Comparison of ENCODE assay signal across 19 cellular contexts in genomic region chr11:4543561-4543960, GRCh38. TPM values are rescaled to one million over a fixed set of nuclear protein-coding genes. Genes with fewer than 3 reads are reported as not detected.
DNase-seq lines count a peak whose midpoint lies in the region; ATAC-seq, FAIRE-seq and TF ChIP-seq lines count a peak whose summit lies in the region.
"Had no signal": no experiment of that assay in that cellular context is flagged by ENCODE, and none has a peak within 500 bp of the region (broad histone marks: within the 10 kb centered on the region; RNA-seq: fewer than 3 reads in every experiment).

No MANE protein-coding gene starts in this region.

- ATAC-seq in A549: no peak
- ATAC-seq in PC-3: peak; percentile 77
- no peak for ATAC-seq in GM19351 (IDR thresholded peaks at IDR 0.05; ENCODE audit: unreplicated experiment)
- ATAC-seq: HCT116 had no signal

- intact Hi-C loops in PC-3 (cut with micrococcal nuclease): no loop called here
- intact Hi-C loops in endothelial cell of umbilical vein (cut with micrococcal nuclease): no loop called here

- DNase-seq in A549 (ENCODE audit: low read depth in 1 of 2, low spot score in 1 of 2) (peak in 1 of 2 experiments; percentile 13), PC-3 (peak; percentile 67), endothelial cell of umbilical vein (ENCODE audit: low read depth, low spot score) (peak; percentile 22), mesendoderm (no peak), NCI-H510A treated with DMSO at 0.1 percent for 48 hours (lab: John Stamatoyannopoulos, UW) (no peak), GM10248 (ENCODE audit: extremely low spot score) (no peak)
- DNase-seq: ACHN, AML-193, DMS 273 treated with DMSO at 0.1 percent for 48 hours, MG63, NCI-H1092 treated with DMSO at 0.1 percent for 48 hours, NCI-H2081 treated with DMSO at 0.1 percent for 48 hours, NCI-H510A, SHP77, SK-N-SH had no signal

- H2AFZ ChIP-seq in PC-3 (ENCODE audit: low read length): no peak overlapping the region
- H2AFZ ChIP-seq in endothelial cell of umbilical vein (ENCODE audit: low read depth, low read length): no peak overlapping the region

- H3K9me1 ChIP-seq in endothelial cell of umbilical vein (replicated peaks; ENCODE audit: control insufficient read depth, extremely low read depth, insufficient read depth, low read length): no peaks in the 10 kb centered on the region

- H3K23ac ChIP-seq in mesendoderm (ENCODE audit: low read length): no peak overlapping the region

- 0 out of 2 replicates have a peak, but pooled peaks cover 5% of the 10 kb centered on the region for H3K27me3 ChIP-seq in PC-3 (ENCODE audit: low read length)
- peaks cover 2% of the 10 kb centered on the region in 2 experiments for H3K27me3 ChIP-seq in endothelial cell of umbilical vein (ENCODE audit: control insufficient read depth in 2 of 2, insufficient read depth in 2 of 2, low read length in 2 of 2)
- H3K27me3 ChIP-seq in mesendoderm (ENCODE audit: insufficient read depth, low read length, poor library complexity): no peaks in the 10 kb centered on the region
- H3K27me3 ChIP-seq: MG63 had no signal

- no peak for TF ChIP-seq POLR2A in A549 (IDR thresholded peaks at IDR 0.05; ENCODE audit: low read length)
- no peak for TF ChIP-seq POLR2A in endothelial cell of umbilical vein (IDR thresholded peaks at IDR 0.05; ENCODE audit: low read depth, low read length)

- H3K9me2 ChIP-seq in PC-3 (replicated peaks; ENCODE audit: low read length): no peaks in the 10 kb centered on the region
- H3K9me2 ChIP-seq: SK-N-SH had no signal

- no peak for FAIRE-seq in A549 (lab: Jason Lieb, UNC)
- no peak for FAIRE-seq in endothelial cell of umbilical vein (lab: Jason Lieb, UNC)

- no peak overlapping the region for H3K4ac ChIP-seq in mesendoderm (ENCODE audit: low read depth, low read length)

- H4K20me1 ChIP-seq in PC-3 (ENCODE audit: low read length): no peaks in the 10 kb centered on the region
- no peaks in the 10 kb centered on the region for H4K20me1 ChIP-seq in endothelial cell of umbilical vein (replicated peaks; ENCODE audit: control insufficient read depth, extremely low read depth, insufficient read depth, low read length)

- no peak overlapping the region for H2BK15ac ChIP-seq in mesendoderm (replicated peaks; ENCODE audit: low read depth)

- H3K56ac ChIP-seq in mesendoderm (ENCODE audit: low read length): no peak overlapping the region

- peak overlapping the region; percentile 18 for H3K18ac ChIP-seq in mesendoderm (ENCODE audit: low read length)

- CTCF ChIA-PET in A549 (lab: Yijun Ruan, JAX) (interaction anchor here (1.0 to 2.1 kb wide), 3 partner anchors 94 to 362 kb away, joined by 3 to 9 read pairs (median 4); partner anchors contain the start of gene OR51D1), PC-3 (lab: Charles Lee) (no interaction called here), endothelial cell of umbilical vein (lab: Charles Lee) (interaction anchor here (1.4 to 7.7 kb wide), 3 partner anchors 8 to 360 kb away, joined by 5 to 238 read pairs (median 71); no protein-coding TSS in a partner anchor), GM10248 (lab: Yijun Ruan, JAX) (interaction anchor here (0.9 to 10.6 kb wide), 4 partner anchors 16 to 356 kb away, joined by 3 to 169 read pairs (median 4); no protein-coding TSS in a partner anchor)

- no peak overlapping the region for H3K9ac ChIP-seq in PC-3 (ENCODE audit: low read length)
- no peak overlapping the region for H3K9ac ChIP-seq in endothelial cell of umbilical vein (replicated peaks; ENCODE audit: extremely low read depth, insufficient read depth, low read length)
- no peak overlapping the region for H3K9ac ChIP-seq in mesendoderm (ENCODE audit: low read length)
- H3K9ac ChIP-seq: KMS-11, SK-N-SH had no signal

- no peak overlapping the region for H3K4me2 ChIP-seq in A549
- no peak overlapping the region for H3K4me2 ChIP-seq in PC-3 (ENCODE audit: low read length)
- no peak overlapping the region for H3K4me2 ChIP-seq in endothelial cell of umbilical vein (ENCODE audit: insufficient read depth, low read length)
- no peak overlapping the region for H3K4me2 ChIP-seq in mesendoderm (ENCODE audit: low read length)
- H3K4me2 ChIP-seq: KMS-11, SK-N-SH had no signal

- POLR2A ChIA-PET in A549 (lab: Yijun Ruan, JAX) (no interaction called here), PC-3 (lab: Charles Lee; ENCODE audit: unreplicated experiment) (no interaction called here), endothelial cell of umbilical vein (lab: Charles Lee) (no interaction called here), GM10248 (lab: Yijun Ruan, JAX) (no interaction called here)

- no peaks in the 10 kb centered on the region for H3K36me3 ChIP-seq in PC-3 (ENCODE audit: low read depth, low read length)
- no peaks in the 10 kb centered on the region for H3K36me3 ChIP-seq in endothelial cell of umbilical vein (ENCODE audit: control insufficient read depth in 2 of 2, extremely low read depth in 1 of 2, insufficient read depth in 2 of 2, low read length in 2 of 2)
- H3K36me3 ChIP-seq in mesendoderm (ENCODE audit: control insufficient read depth, insufficient read depth, low read length): no peaks in the 10 kb centered on the region
- H3K36me3 ChIP-seq: MG63 had no signal

- BruUV-seq in PC-3 (replicated peaks; lab: Mats Ljungman, UMichigan) (no TSS peak), endothelial cell of umbilical vein (replicated peaks; lab: Mats Ljungman, UMichigan) (no TSS peak)

- H3K79me1 ChIP-seq in mesendoderm (ENCODE audit: low read length): no peaks in the 10 kb centered on the region

- H3K27ac ChIP-seq in A549 (no peak overlapping the region), PC-3 (ENCODE audit: low read length) (peak overlapping the region; percentile 21; the same call in 1 of the 2 replicates), endothelial cell of umbilical vein (ENCODE audit: insufficient read depth, low read depth, low read length) (no peak overlapping the region), mesendoderm (ENCODE audit: low read depth, low read length) (no peak overlapping the region)
- H3K27ac ChIP-seq: KMS-11 had no signal

- TF ChIP-seq CTCF in A549 (IDR thresholded peaks at IDR 0.05) (no peak), PC-3 (conservative IDR thresholded peaks at IDR 0.05; ENCODE audit: low read depth, low read length) (no peak), endothelial cell of umbilical vein (IDR thresholded peaks at IDR 0.05; ENCODE audit: extremely low read depth in 1 of 2, insufficient read depth in 1 of 2, low read depth in 1 of 2, low read length in 2 of 2) (no peak), GM10248 (IDR thresholded peaks at IDR 0.05; ENCODE audit: control extremely low read depth, extremely low read depth, low read depth, missing control alignments) (no peak)

- no peak for TF ChIP-seq EP300 in A549 (IDR thresholded peaks at IDR 0.05)

- H3K4me3 ChIP-seq in A549 (no peak overlapping the region), PC-3 (ENCODE audit: low read length) (no peak overlapping the region), endothelial cell of umbilical vein (replicated peaks in 1 of 3; ENCODE audit: insufficient read depth in 1 of 3, low read depth in 1 of 3, low read length in 3 of 3) (no peak overlapping the region), mesendoderm (ENCODE audit: low read length) (no peak overlapping the region)
- H3K4me3 ChIP-seq: MG63 had no signal

- no peak overlapping the region for H2BK120ac ChIP-seq in mesendoderm (ENCODE audit: low read depth, low read length)

- TF ChIP-seq RAD21 in A549 (conservative IDR thresholded peaks at IDR 0.05 in 1 of 2, IDR thresholded peaks at IDR 0.05 in 1 of 2): no peak

- no peaks in the 10 kb centered on the region for H3F3A ChIP-seq in PC-3 (ENCODE audit: low read length, unreplicated experiment)

- H2AK5ac ChIP-seq in mesendoderm (ENCODE audit: low read length): no peak overlapping the region

- H4K8ac ChIP-seq in mesendoderm (ENCODE audit: low read depth, low read length): no peak overlapping the region

- dilution Hi-C loops in endothelial cell of umbilical vein (cut with MboI; ENCODE audit: extremely low pct_ligation_motif_present, low sequenced_read_pairs): no loop called here

- H3K9me3 ChIP-seq in A549: no peaks in the 10 kb centered on the region
- no peaks in the 10 kb centered on the region for H3K9me3 ChIP-seq in PC-3 (ENCODE audit: low read length)
- no peaks in the 10 kb centered on the region for H3K9me3 ChIP-seq in endothelial cell of umbilical vein (replicated peaks; ENCODE audit: control insufficient read depth, insufficient read depth, low read length)
- H3K9me3 ChIP-seq: MG63, SK-N-SH had no signal

- H3K79me2 ChIP-seq in PC-3 (ENCODE audit: low read length) (no peaks in the 10 kb centered on the region), endothelial cell of umbilical vein (ENCODE audit: control insufficient read depth, insufficient read depth, low read length) (no peaks in the 10 kb centered on the region), mesendoderm (ENCODE audit: control insufficient read depth, insufficient read depth, low read length) (no peaks in the 10 kb centered on the region)

- no peak overlapping the region for H2BK5ac ChIP-seq in mesendoderm (ENCODE audit: low read length)

- peaks cover 14% of the 10 kb centered on the region; the same call in 2 of the 3 replicates for H3K4me1 ChIP-seq in A549
- H3K4me1 ChIP-seq in PC-3 (ENCODE audit: insufficient read depth, low read length): peaks cover 6% of the 10 kb centered on the region; the same call in 1 of the 2 replicates
- H3K4me1 ChIP-seq in endothelial cell of umbilical vein (ENCODE audit: control insufficient read depth, extremely low read depth, insufficient read depth, low read length): peaks cover 9% of the 10 kb centered on the region
- no peaks in the 10 kb centered on the region for H3K4me1 ChIP-seq in mesendoderm (ENCODE audit: control insufficient read depth, low read depth, low read length)

- no peak overlapping the region for H4K5ac ChIP-seq in mesendoderm (ENCODE audit: low read length)

RNA-seq across cellular contexts. Expression of gene OR52M1, which starts 1.4 kb away (rescaled TPM):
- polyA plus RNA-seq in A549 (2011; rRNA removed) (not detected in 2 replicates), A549 (2017; fragmentation: RNase III; extraction: RNeasy Plus Mini Kit Qiagen cat#74134 plus additional on column Dnase treatment) (not detected in 3 replicates), endothelial cell of umbilical vein (not detected in 2 replicates)
- polyA plus RNA-seq in A549 (2012; cell fraction: cytosol; rRNA removed): not detected in 2 replicates
- polyA plus RNA-seq in A549 (2012; cell fraction: nucleus; rRNA removed): not detected in 2 replicates
- not detected in 2 replicates for polyA minus RNA-seq in A549 (2011; rRNA and poly(A)+ RNA removed)
- total RNA-seq in PC-3 (2014; rRNA removed) (not detected in 2 replicates), endothelial cell of umbilical vein (not detected in 2 replicates)
- not detected in 2 replicates for polyA plus RNA-seq in endothelial cell of umbilical vein (2011; cell fraction: cytosol; rRNA removed)
- not detected in 2 replicates for polyA plus RNA-seq in endothelial cell of umbilical vein (2011; cell fraction: nucleus; rRNA removed)
- not detected in 2 replicates for polyA plus RNA-seq in endothelial cell of umbilical vein (2012)
- not detected in 2 replicates for polyA minus RNA-seq in endothelial cell of umbilical vein
- not detected for polyA minus RNA-seq in endothelial cell of umbilical vein (2011; cell fraction: cytosol; rRNA and poly(A)+ RNA removed)
- not detected in 2 replicates for polyA minus RNA-seq in endothelial cell of umbilical vein (2011; cell fraction: nucleus; rRNA and poly(A)+ RNA removed)
- polyA plus RNA-seq in mesendoderm (2013, experiment 1 of 2): not detected
- not detected for polyA plus RNA-seq in mesendoderm (2013, experiment 2 of 2)
- polyA plus RNA-seq: CD14-positive monocyte, SK-N-SH had no signal

RNA-seq across cellular contexts. Expression of gene OR52I2, which starts 38.0 kb away (rescaled TPM):
- not detected in 2 replicates for polyA plus RNA-seq in A549 (2011; rRNA removed)
- polyA plus RNA-seq in A549 (2012; cell fraction: cytosol; rRNA removed): not detected in 2 replicates
- polyA plus RNA-seq in A549 (2012; cell fraction: nucleus; rRNA removed): not detected in 2 replicates
- not detected in 3 replicates for polyA plus RNA-seq in A549 (2017; fragmentation: RNase III; extraction: RNeasy Plus Mini Kit Qiagen cat#74134 plus additional on column Dnase treatment)
- polyA minus RNA-seq in A549 (2011; rRNA and poly(A)+ RNA removed): not detected in 2 replicates
- not detected in 2 replicates for total RNA-seq in PC-3 (2014; rRNA removed)
- total RNA-seq in endothelial cell of umbilical vein: not detected in 2 replicates
- not detected in 2 replicates for polyA plus RNA-seq in endothelial cell of umbilical vein
- not detected in 2 replicates for polyA plus RNA-seq in endothelial cell of umbilical vein (2011; cell fraction: cytosol; rRNA removed)
- not detected in 2 replicates for polyA plus RNA-seq in endothelial cell of umbilical vein (2011; cell fraction: nucleus; rRNA removed)
- not detected in 2 replicates for polyA plus RNA-seq in endothelial cell of umbilical vein (2012)
- polyA minus RNA-seq in endothelial cell of umbilical vein: not detected in 2 replicates
- not detected for polyA minus RNA-seq in endothelial cell of umbilical vein (2011; cell fraction: cytosol; rRNA and poly(A)+ RNA removed)
- not detected in 2 replicates for polyA minus RNA-seq in endothelial cell of umbilical vein (2011; cell fraction: nucleus; rRNA and poly(A)+ RNA removed)
- not detected for polyA plus RNA-seq in mesendoderm (2013, experiment 1 of 2)
- polyA plus RNA-seq in mesendoderm (2013, experiment 2 of 2): not detected
- polyA plus RNA-seq: CD14-positive monocyte, SK-N-SH had no signal

RNA-seq across cellular contexts. Expression of gene OR52I1, which starts 50.3 kb away (rescaled TPM):
- not detected in 2 replicates for polyA plus RNA-seq in A549 (2011; rRNA removed)
- not detected in 2 replicates for polyA plus RNA-seq in A549 (2012; cell fraction: cytosol; rRNA removed)
- not detected in 2 replicates for polyA plus RNA-seq in A549 (2012; cell fraction: nucleus; rRNA removed)
- not detected in 3 replicates for polyA plus RNA-seq in A549 (2017; fragmentation: RNase III; extraction: RNeasy Plus Mini Kit Qiagen cat#74134 plus additional on column Dnase treatment)
- polyA minus RNA-seq in A549 (2011; rRNA and poly(A)+ RNA removed): not detected in 2 replicates
- not detected in 2 replicates for total RNA-seq in PC-3 (2014; rRNA removed)
- total RNA-seq in endothelial cell of umbilical vein: not detected in 2 replicates
- not detected in 2 replicates for polyA plus RNA-seq in endothelial cell of umbilical vein
- polyA plus RNA-seq in endothelial cell of umbilical vein (2011; cell fraction: cytosol; rRNA removed): not detected in 2 replicates
- polyA plus RNA-seq in endothelial cell of umbilical vein (2011; cell fraction: nucleus; rRNA removed): not detected in 2 replicates
- not detected in 2 replicates for polyA plus RNA-seq in endothelial cell of umbilical vein (2012)
- polyA minus RNA-seq in endothelial cell of umbilical vein: not detected in 2 replicates
- polyA minus RNA-seq in endothelial cell of umbilical vein (2011; cell fraction: cytosol; rRNA and poly(A)+ RNA removed): not detected
- not detected in 2 replicates for polyA minus RNA-seq in endothelial cell of umbilical vein (2011; cell fraction: nucleus; rRNA and poly(A)+ RNA removed)
- not detected for polyA plus RNA-seq in mesendoderm (2013, experiment 1 of 2)
- polyA plus RNA-seq in mesendoderm (2013, experiment 2 of 2): not detected
- polyA plus RNA-seq: CD14-positive monocyte, SK-N-SH had no signal

Comparison
In these comparisons a context has a peak if more than half of its experiments do, and no peak if none do; other contexts are left out.
1. DNase-seq: peak in PC-3 (single experiment) and endothelial cell of umbilical vein (single experiment); none in mesendoderm (single experiment), NCI-H510A treated with DMSO at 0.1 percent for 48 hours (single experiment) and GM10248 (single experiment).